10 cellular contexts compared by ENCODE assay signal in the genomic region with DNA sequence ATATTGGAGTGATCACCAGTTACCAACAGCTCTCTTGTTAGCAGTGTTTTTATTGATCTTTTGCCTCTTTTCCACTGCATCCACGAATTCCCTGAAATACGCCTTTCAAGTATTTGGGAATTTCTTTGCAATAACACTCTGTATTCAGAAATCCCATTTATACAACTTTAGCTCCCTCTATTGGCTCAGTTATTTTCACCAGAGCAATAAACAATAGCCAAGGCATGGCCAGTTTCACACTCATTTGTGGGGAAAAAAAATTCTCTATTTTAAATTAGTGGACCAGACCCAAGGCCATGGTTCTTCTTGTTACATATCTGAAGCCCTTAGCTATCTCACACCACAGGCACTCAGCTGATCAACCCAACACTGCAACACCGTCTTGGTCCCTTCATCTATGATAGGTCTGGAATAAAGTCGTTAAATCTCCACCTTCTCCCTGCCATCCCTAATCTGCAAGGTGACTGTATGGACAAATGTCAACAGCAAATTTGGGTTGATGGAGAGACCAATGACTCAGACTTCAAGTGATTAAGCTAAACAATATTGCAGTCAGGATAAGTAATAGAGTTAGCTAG.
DNase-seq lines count a peak whose midpoint lies in the region; ATAC-seq, FAIRE-seq and TF ChIP-seq lines count a peak whose summit lies in the region.
"Had no signal": no experiment of that assay in that cellular context is flagged by ENCODE, and none has a peak within 500 bp of the region (broad histone marks: within the 10 kb centered on the region; RNA-seq: fewer than 3 reads in every experiment).

No MANE protein-coding gene starts in this region.

- H3K36me3 ChIP-seq in K562 (ENCODE audit: control insufficient read depth, insufficient read depth, low read length) (no peaks in the 10 kb centered on the region), lung (ENCODE audit: control insufficient read depth in 2 of 2, insufficient read depth in 2 of 2, low read length in 2 of 2) (no peaks in the 10 kb centered on the region)
- H3K36me3 ChIP-seq: neutrophil had no signal

- FAIRE-seq in K562 (lab: Jason Lieb, UNC), result no peak

- in situ Hi-C loops in K562 (cut with MboI), result loop anchor here (25.0 kb wide), 3 partner anchors 700 to 1575 kb away; no protein-coding TSS in a partner anchor

- whole genome bisulfite sequencing in K562 (ENCODE audit: insufficient coverage, low coverage, missing lambda C conversion rate), result 4% methylated on average over 3 of the region's 4 CpGs
- WGBS in lung, 2 donors, result 64 to 73% methylated on average over 4 of the region's 4 CpGs

- no peak overlapping the region for H3K27ac Mint-ChIP-seq in stimulated activated memory B cell treated with anti-CD40 and anti-IgM and Interleukin-4, amounts not matched to agents 10 μg/mL and 1 μg/mL and 100 μg/mL, for 72 hours
- no peak overlapping the region for H3K27ac Mint-ChIP-seq in activated naive CD8-positive, alpha-beta T cell treated with anti-CD3 and anti-CD28 coated beads, Interleukin-2, amount 50 U/mL, for 24 hours

- no peaks in the 10 kb centered on the region for H3K36me3 Mint-ChIP-seq in stimulated activated memory B cell treated with anti-CD40 and anti-IgM and Interleukin-4, amounts not matched to agents 10 μg/mL and 1 μg/mL and 100 μg/mL, for 72 hours
- no peaks in the 10 kb centered on the region for H3K36me3 Mint-ChIP-seq in activated naive CD8-positive, alpha-beta T cell treated with anti-CD3 and anti-CD28 coated beads, Interleukin-2, amount 50 U/mL, for 24 hours (ENCODE audit: low read depth)

- ATAC-seq in K562, result no peak
- ATAC-seq in lung (ENCODE audit: insufficient read depth, low FRiP score), result no peak
- ATAC-seq in stimulated activated memory B cell treated with anti-CD40 and anti-IgM and Interleukin-4, amounts not matched to agents 10 μg/mL and 1 μg/mL and 100 μg/mL, for 72 hours, result no peak
- ATAC-seq in GM18907 (IDR thresholded peaks at IDR 0.05; ENCODE audit: unreplicated experiment), result no peak
- no peak for ATAC-seq in HG02642 (IDR thresholded peaks at IDR 0.05; ENCODE audit: poor library complexity, unreplicated experiment)
- ATAC-seq in activated naive CD8-positive, alpha-beta T cell treated with anti-CD3 and anti-CD28 coated beads, Interleukin-2, amount 50 U/mL, for 24 hours, result no peak

- 0 out of 2 replicates have a peak, but pooled peaks cover 4% of the 10 kb centered on the region for H4K20me1 ChIP-seq in K562 (replicated peaks; ENCODE audit: control insufficient read depth, insufficient read depth, low read length)

- H3K4me1 ChIP-seq in K562 (replicated peaks in 1 of 2; ENCODE audit: control insufficient read depth in 2 of 2, insufficient read depth in 2 of 2, low read length in 2 of 2) (no peaks in the 10 kb centered on the region), lung (ENCODE audit: control insufficient read depth in 2 of 2, insufficient read depth in 2 of 2, low read length in 2 of 2) (no peaks in the 10 kb centered on the region)

- no peaks in the 10 kb centered on the region for H3K9me1 ChIP-seq in K562 (ENCODE audit: control insufficient read depth, insufficient read depth, low read length)

- no peaks in the 10 kb centered on the region for H3K4me1 Mint-ChIP-seq in stimulated activated memory B cell treated with anti-CD40 and anti-IgM and Interleukin-4, amounts not matched to agents 10 μg/mL and 1 μg/mL and 100 μg/mL, for 72 hours
- H3K4me1 Mint-ChIP-seq in activated naive CD8-positive, alpha-beta T cell treated with anti-CD3 and anti-CD28 coated beads, Interleukin-2, amount 50 U/mL, for 24 hours, result peaks cover 11% of the 10 kb centered on the region

- peak in 2 of 3 experiments; percentile 36 to 48; a peak in 3 of 6 replicates for TF ChIP-seq CTCF in K562 (IDR thresholded peaks at IDR 0.05 in 2 of 3, conservative IDR thresholded peaks at IDR 0.05 in 1 of 3; ENCODE audit: insufficient read depth in 2 of 3, low read depth in 1 of 3, low read length in 3 of 3)
- peak; percentile 2 for TF ChIP-seq CTCF in lung (IDR thresholded peaks at IDR 0.05; ENCODE audit: control extremely low read depth, extremely low read depth)

- H3K4me3 ChIP-seq in K562 (no peak overlapping the region), lung (no peak overlapping the region)

- no TSS peak for BruUV-seq in K562 (replicated peaks; lab: Mats Ljungman, UMichigan)

- DNase-seq in Ammon's horn (ENCODE audit: low spot score) (peak; percentile 18), LHCN-M2 (ENCODE audit: low read depth) (peak; percentile 13), K562 (ENCODE audit: extremely low read depth in 1 of 4, low spot score in 3 of 4) (peak in 1 of 4 experiments; percentile 5), lung (ENCODE audit: low spot score) (no peak)
- no peak for DNase-seq in activated naive CD8-positive, alpha-beta T cell treated with anti-CD3 and anti-CD28 coated beads, Interleukin-2, amount 50 U/mL, for 24 hours
- DNase-seq: activated gamma-delta T cell treated with Interleukin-2 at 50 U/mL for 16 hours had no signal

- POLR2A ChIA-PET in K562 (lab: Yijun Ruan, JAX), result no interaction called here

- intact Hi-C loops in K562 (cut with micrococcal nuclease), result loop anchor here (10.0 kb wide), 1 partner anchor 808 kb away; no protein-coding TSS in a partner anchor

- H3K79me2 ChIP-seq in K562 (ENCODE audit: control insufficient read depth, insufficient read depth, low read length), result no peaks in the 10 kb centered on the region

- H3K9ac ChIP-seq in K562 (ENCODE audit: insufficient read depth in 1 of 2, low read depth in 2 of 2, low read length in 2 of 2), result no peak overlapping the region

- TF ChIP-seq RAD21 in K562 (CRISPR knock-in tag; conservative IDR thresholded peaks at IDR 0.05 in 1 of 2, IDR thresholded peaks at IDR 0.05 in 1 of 2), result peak; percentile 48 to 64

- no peak for TF ChIP-seq EP300 in K562 (IDR thresholded peaks at IDR 0.05; ENCODE audit: low read length)

- H3K9me3 Mint-ChIP-seq in stimulated activated memory B cell treated with anti-CD40 and anti-IgM and Interleukin-4, amounts not matched to agents 10 μg/mL and 1 μg/mL and 100 μg/mL, for 72 hours, result no peaks in the 10 kb centered on the region
- no peaks in the 10 kb centered on the region for H3K9me3 Mint-ChIP-seq in activated naive CD8-positive, alpha-beta T cell treated with anti-CD3 and anti-CD28 coated beads, Interleukin-2, amount 50 U/mL, for 24 hours

- H2AFZ ChIP-seq in K562 (ENCODE audit: low read depth, low read length), result no peak overlapping the region

- H3K9me3 ChIP-seq in K562 (replicated peaks; ENCODE audit: control insufficient read depth, insufficient read depth, low read depth, low read length), result no peaks in the 10 kb centered on the region
- H3K9me3 ChIP-seq in lung (ENCODE audit: control insufficient read depth in 2 of 2, insufficient read depth in 1 of 2, low read length in 1 of 2), result no peaks in the 10 kb centered on the region
- H3K9me3 ChIP-seq: neutrophil had no signal

- no peaks in the 10 kb centered on the region for H3K27me3 Mint-ChIP-seq in stimulated activated memory B cell treated with anti-CD40 and anti-IgM and Interleukin-4, amounts not matched to agents 10 μg/mL and 1 μg/mL and 100 μg/mL, for 72 hours
- peaks cover under 1% of the 10 kb centered on the region for H3K27me3 Mint-ChIP-seq in activated naive CD8-positive, alpha-beta T cell treated with anti-CD3 and anti-CD28 coated beads, Interleukin-2, amount 50 U/mL, for 24 hours

- no peak for TF ChIP-seq POLR2A in K562 (conservative IDR thresholded peaks at IDR 0.05)

- CTCF ChIA-PET in K562 (lab: Yijun Ruan, JAX; ENCODE audit: low intra/inter-chr PET ratio), result no interaction called here

- no peak overlapping the region for H3K4me3 Mint-ChIP-seq in stimulated activated memory B cell treated with anti-CD40 and anti-IgM and Interleukin-4, amounts not matched to agents 10 μg/mL and 1 μg/mL and 100 μg/mL, for 72 hours
- no peak overlapping the region for H3K4me3 Mint-ChIP-seq in activated naive CD8-positive, alpha-beta T cell treated with anti-CD3 and anti-CD28 coated beads, Interleukin-2, amount 50 U/mL, for 24 hours

- no peak overlapping the region for H3K27ac ChIP-seq in K562 (ENCODE audit: extremely low read depth, low read depth, low read length)
- H3K27ac ChIP-seq in lung (ENCODE audit: low read depth in 1 of 2, low read length in 1 of 2), result no peak overlapping the region
- H3K27ac ChIP-seq: neutrophil had no signal

- no peak overlapping the region for H3K4me2 ChIP-seq in K562 (ENCODE audit: insufficient read depth, low read length)

- H3K27me3 ChIP-seq in K562 (ENCODE audit: control insufficient read depth in 2 of 2, insufficient read depth in 2 of 2, low read length in 2 of 2), result no peaks in the 10 kb centered on the region
- peaks cover 2% of the 10 kb centered on the region for H3K27me3 ChIP-seq in lung (ENCODE audit: control insufficient read depth, insufficient read depth)
- H3K27me3 ChIP-seq: neutrophil had no signal

TF ChIP-seq in K562, 482 proteins besides CTCF, POLR2A, EP300 and RAD21 (continues in another document):
- TF ChIP-seq ATF7 (IDR thresholded peaks at IDR 0.05) (no peak), USF1 (CRISPR knock-in tag; IDR thresholded peaks at IDR 0.05) (no peak), NCOA4 (IDR thresholded peaks at IDR 0.05; ENCODE audit: partially characterized antibody) (no peak), PRPF4 (IDR thresholded peaks at IDR 0.05; ENCODE audit: insufficient read depth, low read depth, low read length, poor library complexity, severe bottlenecking) (no peak), ESRRB (CRISPR knock-in tag; IDR thresholded peaks at IDR 0.05; ENCODE audit: borderline replicate concordance) (no peak), TAF9B (IDR thresholded peaks at IDR 0.05; ENCODE audit: partially characterized antibody) (no peak), ZNF347 (CRISPR knock-in tag; IDR thresholded peaks at IDR 0.05; ENCODE audit: low read depth) (no peak)
- TF ChIP-seq, protein P1, sequence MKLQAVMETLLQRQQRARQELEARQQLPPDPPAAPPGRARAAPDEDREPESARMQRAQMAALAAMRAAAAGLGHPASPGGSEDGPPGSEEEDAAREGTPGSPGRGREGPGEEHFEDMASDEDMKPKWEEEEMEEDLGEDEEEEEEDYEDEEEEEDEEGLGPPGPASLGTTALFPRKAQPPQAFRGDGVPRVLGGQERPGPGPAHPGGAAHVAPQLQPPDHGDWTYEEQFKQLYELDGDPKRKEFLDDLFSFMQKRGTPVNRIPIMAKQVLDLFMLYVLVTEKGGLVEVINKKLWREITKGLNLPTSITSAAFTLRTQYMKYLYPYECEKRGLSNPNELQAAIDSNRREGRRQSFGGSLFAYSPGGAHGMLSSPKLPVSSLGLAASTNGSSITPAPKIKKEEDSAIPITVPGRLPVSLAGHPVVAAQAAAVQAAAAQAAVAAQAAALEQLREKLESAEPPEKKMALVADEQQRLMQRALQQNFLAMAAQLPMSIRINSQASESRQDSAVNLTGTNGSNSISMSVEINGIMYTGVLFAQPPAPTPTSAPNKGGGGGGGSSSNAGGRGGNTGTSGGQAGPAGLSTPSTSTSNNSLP (IDR thresholded peaks at IDR 0.05; ENCODE audit: borderline replicate concordance, low read depth, low read length), result no peak

Comparison
In these comparisons a context has a peak if more than half of its experiments do, and no peak if none do; other contexts are left out.
1. DNase-seq: peak in Ammon's horn (single experiment) and LHCN-M2 (single experiment); none in lung (single experiment) and activated naive CD8-positive, alpha-beta T cell treated with anti-CD3 and anti-CD28 coated beads, Interleukin-2, amount 50 U/mL, for 24 hours (single experiment).